15 cellular contexts compared by ENCODE assay signal in the genomic region with DNA sequence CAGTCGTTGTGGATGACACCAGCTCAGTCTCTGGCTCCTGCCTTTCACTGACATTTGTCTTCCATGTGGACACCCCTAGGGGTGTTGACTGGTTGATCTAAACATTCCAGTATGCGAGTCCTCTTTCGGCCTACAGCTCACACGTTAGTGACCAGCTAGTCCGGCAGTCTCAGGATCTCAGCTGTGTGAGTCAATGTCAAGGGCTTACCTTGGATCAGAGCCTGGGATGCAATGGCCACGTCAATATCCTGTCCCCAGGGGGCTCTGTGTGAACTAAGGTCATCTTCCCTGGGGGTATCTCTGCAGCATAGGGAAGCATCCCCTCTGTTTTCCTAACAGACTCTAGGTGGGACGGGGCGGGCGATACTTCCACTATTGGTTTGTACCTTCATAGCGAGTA. TPM values are rescaled to one million over a fixed set of nuclear protein-coding genes. Genes with fewer than 3 reads are reported as not detected.
DNase-seq lines count a peak whose midpoint lies in the region; ATAC-seq and TF ChIP-seq lines count a peak whose summit lies in the region.
"Had no signal": no experiment of that assay in that cellular context is flagged by ENCODE, and none has a peak within 500 bp of the region (broad histone marks: within the 10 kb centered on the region; RNA-seq: fewer than 3 reads in every experiment).

No MANE protein-coding gene starts in this region.

- peaks cover 0 to 2% (median 0%) of the 10 kb centered on the region in 3 donors for H3K27me3 Mint-ChIP-seq in immature natural killer cell (ENCODE audit: low read depth in 3 of 3)

- H3K4me3 ChIP-seq in AG10803 (ENCODE audit: low read length) (no peak overlapping the region), astrocyte of the spinal cord (ENCODE audit: low read depth, low read length) (no peak overlapping the region)
- H3K4me3 ChIP-seq: psoas muscle had no signal

- H3K9me3 Mint-ChIP-seq in immature natural killer cell: no peaks in the 10 kb centered on the region
- H3K9me3 Mint-ChIP-seq in activated naive CD4-positive, alpha-beta T cell treated with anti-CD3 and anti-CD28 coated beads, Interleukin-2, amount 50 U/mL, for 72 hours: peaks cover 0 to 4% of the 10 kb centered on the region in 2 donors

- no peaks in the 10 kb centered on the region for H3K36me3 Mint-ChIP-seq in immature natural killer cell
- H3K36me3 Mint-ChIP-seq in activated naive CD4-positive, alpha-beta T cell treated with anti-CD3 and anti-CD28 coated beads, Interleukin-2, amount 50 U/mL, for 72 hours: no peaks in the 10 kb centered on the region

- no peak for ATAC-seq in activated naive CD4-positive, alpha-beta T cell treated with anti-CD3 and anti-CD28 coated beads, Interleukin-2, amount 50 U/mL, for 72 hours

- H3K27ac Mint-ChIP-seq in immature natural killer cell: peak overlapping the region in 1 of 6 donors; percentile 49
- no peak overlapping the region for H3K27ac Mint-ChIP-seq in activated naive CD4-positive, alpha-beta T cell treated with anti-CD3 and anti-CD28 coated beads, Interleukin-2, amount 50 U/mL, for 72 hours

- DNase-seq in AG10803 (ENCODE audit: low read depth): peak; percentile 88
- peak; percentile 62 for DNase-seq in LHCN-M2 (ENCODE audit: low read depth)
- peak; percentile 92 for DNase-seq in astrocyte of the spinal cord (ENCODE audit: low read depth, low spot score)
- DNase-seq in kidney tubule cell (ENCODE audit: low spot score): peak; percentile 68
- no peak for DNase-seq in Kasumi-1 (lab: John Stamatoyannopoulos, UW)
- no peak for DNase-seq in immature natural killer cell
- DNase-seq in HUDEP-2 (lab: John Stamatoyannopoulos, UW; ENCODE audit: unreplicated experiment in 76 of 76): no peak
- no peak for DNase-seq in activated naive CD4-positive, alpha-beta T cell treated with anti-CD3 and anti-CD28 coated beads, Interleukin-2, amount 50 U/mL, for 72 hours (ENCODE audit: low spot score in 2 of 2)
- DNase-seq: activated CD4-positive, alpha-beta T cell treated with anti-CD3 and anti-CD28 coated beads for 4 hours; anterior cingulate cortex; effector CD8-positive, alpha-beta T cell; NCI-H1436; psoas muscle; stimulated activated CD4-positive, alpha-beta T cell treated with anti-CD3 and anti-CD28 coated beads, Interleukin-2, amount 100 ng/mL, for 24 hours; T-helper 2 cell had no signal

- H3K4me1 Mint-ChIP-seq in immature natural killer cell: peaks cover 21 to 22% of the 10 kb centered on the region in 2 donors

- in situ Hi-C loops in astrocyte of the spinal cord (cut with HindIII; ENCODE audit: low sequenced_read_pairs): no loop called here

- no peak overlapping the region for H3K4me3 Mint-ChIP-seq in immature natural killer cell

- peak; percentile 8; the same call in 1 of the 2 replicates for TF ChIP-seq CTCF in AG10803 (conservative IDR thresholded peaks at IDR 0.05; ENCODE audit: low read length)
- no peak for TF ChIP-seq CTCF in astrocyte of the spinal cord (IDR thresholded peaks at IDR 0.05; ENCODE audit: low read depth, low read length)

RNA-seq across cellular contexts. Expression of a gene that starts 35.1 kb away (rescaled TPM):
- total RNA-seq in LHCN-M2 (2014; rRNA removed): 451 and 455 TPM in 2 replicates
- 324 TPM for polyA plus RNA-seq in LHCN-M2 (2012)
- polyA plus RNA-seq in immature natural killer cell: 100 to 1,000 TPM; 406 to 761 (median 479) TPM
- total RNA-seq in activated naive CD4-positive, alpha-beta T cell treated with anti-CD3 and anti-CD28 coated beads, Interleukin-2, amount 50 U/mL, for 72 hours: 100 to 1,000 TPM; 225 to 256 TPM

Comparison
In these comparisons a context has a peak if more than half of its experiments do, and no peak if none do; other contexts are left out.
1. DNase-seq: peak in AG10803 (single experiment), LHCN-M2 (single experiment), astrocyte of the spinal cord (single experiment) and kidney tubule cell (single experiment); none in Kasumi-1 (0 of 2), immature natural killer cell (0 of 3), HUDEP-2 (0 of 76) and activated naive CD4-positive, alpha-beta T cell treated with anti-CD3 and anti-CD28 coated beads, Interleukin-2, amount 50 U/mL, for 72 hours (0 of 2).